1 cellular context compared by ENCODE assay signal in the genomic region with DNA sequence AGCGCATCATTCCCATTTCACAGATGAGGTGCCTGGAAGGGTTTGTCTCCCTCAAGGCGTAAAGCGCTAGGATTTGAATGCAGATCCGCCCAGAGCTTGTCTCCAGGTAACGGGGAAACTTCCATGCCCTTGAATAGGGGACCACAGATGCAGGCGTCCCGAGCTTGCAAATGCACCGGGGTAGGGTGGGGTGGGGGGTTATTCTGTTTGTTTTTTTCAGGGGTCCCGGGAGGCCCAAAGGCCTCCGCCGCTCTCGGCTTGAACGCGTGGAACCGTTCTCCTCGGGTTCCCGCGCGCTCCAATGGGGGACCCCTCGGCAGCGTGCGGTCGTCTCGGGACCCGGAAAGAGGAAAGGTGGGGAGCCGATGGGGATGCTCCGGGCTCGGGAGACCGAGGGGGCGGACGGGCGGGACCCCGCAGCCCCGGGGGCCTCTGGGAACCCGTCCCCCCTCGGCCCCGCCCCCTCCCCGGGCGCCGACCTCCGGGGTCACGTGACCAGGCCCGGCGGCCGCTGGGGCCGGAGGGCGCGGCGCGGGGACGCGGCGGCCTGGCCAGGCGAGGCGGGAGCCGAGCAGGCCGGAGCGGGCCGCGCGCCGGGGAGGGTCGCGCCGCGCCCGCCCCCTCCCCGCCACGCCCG.
TF ChIP-seq lines count a peak whose summit lies in the region.

A gene (plus strand): TSS at position 490 of the 637 bp plus-strand sequence. CDS start 216 bp downstream, outside the sequence.

TF ChIP-seq in K562, 482 proteins besides CTCF, POLR2A, EP300 and RAD21 (continued from another document and continues in another):
- peak; percentile 62; the same call in 1 of the 2 replicates for TF ChIP-seq MYC (IDR thresholded peaks at IDR 0.05; ENCODE audit: low read depth, low read length)
- TF ChIP-seq MYC (CRISPR knock-in tag; IDR thresholded peaks at IDR 0.05; ENCODE audit: borderline replicate concordance, low read depth): no peak
- TF ChIP-seq PHF8 (IDR thresholded peaks at IDR 0.05; ENCODE audit: borderline replicate concordance, low read length): peak; percentile 56; the same call in 1 of the 2 replicates
- peak; percentile 73; the same call in 1 of the 2 replicates for TF ChIP-seq RFX1 (IDR thresholded peaks at IDR 0.05)
- no peak for TF ChIP-seq POU5F1 (IDR thresholded peaks at IDR 0.05; ENCODE audit: borderline replicate concordance, low read depth, low read length, partially characterized antibody)
- TF ChIP-seq, protein P1, sequence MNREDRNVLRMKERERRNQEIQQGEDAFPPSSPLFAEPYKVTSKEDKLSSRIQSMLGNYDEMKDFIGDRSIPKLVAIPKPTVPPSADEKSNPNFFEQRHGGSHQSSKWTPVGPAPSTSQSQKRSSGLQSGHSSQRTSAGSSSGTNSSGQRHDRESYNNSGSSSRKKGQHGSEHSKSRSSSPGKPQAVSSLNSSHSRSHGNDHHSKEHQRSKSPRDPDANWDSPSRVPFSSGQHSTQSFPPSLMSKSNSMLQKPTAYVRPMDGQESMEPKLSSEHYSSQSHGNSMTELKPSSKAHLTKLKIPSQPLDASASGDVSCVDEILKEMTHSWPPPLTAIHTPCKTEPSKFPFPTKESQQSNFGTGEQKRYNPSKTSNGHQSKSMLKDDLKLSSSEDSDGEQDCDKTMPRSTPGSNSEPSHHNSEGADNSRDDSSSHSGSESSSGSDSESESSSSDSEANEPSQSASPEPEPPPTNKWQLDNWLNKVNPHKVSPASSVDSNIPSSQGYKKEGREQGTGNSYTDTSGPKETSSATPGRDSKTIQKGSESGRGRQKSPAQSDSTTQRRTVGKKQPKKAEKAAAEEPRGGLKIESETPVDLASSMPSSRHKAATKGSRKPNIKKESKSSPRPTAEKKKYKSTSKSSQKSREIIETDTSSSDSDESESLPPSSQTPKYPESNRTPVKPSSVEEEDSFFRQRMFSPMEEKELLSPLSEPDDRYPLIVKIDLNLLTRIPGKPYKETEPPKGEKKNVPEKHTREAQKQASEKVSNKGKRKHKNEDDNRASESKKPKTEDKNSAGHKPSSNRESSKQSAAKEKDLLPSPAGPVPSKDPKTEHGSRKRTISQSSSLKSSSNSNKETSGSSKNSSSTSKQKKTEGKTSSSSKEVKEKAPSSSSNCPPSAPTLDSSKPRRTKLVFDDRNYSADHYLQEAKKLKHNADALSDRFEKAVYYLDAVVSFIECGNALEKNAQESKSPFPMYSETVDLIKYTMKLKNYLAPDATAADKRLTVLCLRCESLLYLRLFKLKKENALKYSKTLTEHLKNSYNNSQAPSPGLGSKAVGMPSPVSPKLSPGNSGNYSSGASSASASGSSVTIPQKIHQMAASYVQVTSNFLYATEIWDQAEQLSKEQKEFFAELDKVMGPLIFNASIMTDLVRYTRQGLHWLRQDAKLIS (CRISPR knock-in tag; IDR thresholded peaks at IDR 0.05): no peak
- TF ChIP-seq POLR2G (IDR thresholded peaks at IDR 0.05; ENCODE audit: low read depth, low read length): peak; percentile 46
- TF ChIP-seq, protein P2, sequence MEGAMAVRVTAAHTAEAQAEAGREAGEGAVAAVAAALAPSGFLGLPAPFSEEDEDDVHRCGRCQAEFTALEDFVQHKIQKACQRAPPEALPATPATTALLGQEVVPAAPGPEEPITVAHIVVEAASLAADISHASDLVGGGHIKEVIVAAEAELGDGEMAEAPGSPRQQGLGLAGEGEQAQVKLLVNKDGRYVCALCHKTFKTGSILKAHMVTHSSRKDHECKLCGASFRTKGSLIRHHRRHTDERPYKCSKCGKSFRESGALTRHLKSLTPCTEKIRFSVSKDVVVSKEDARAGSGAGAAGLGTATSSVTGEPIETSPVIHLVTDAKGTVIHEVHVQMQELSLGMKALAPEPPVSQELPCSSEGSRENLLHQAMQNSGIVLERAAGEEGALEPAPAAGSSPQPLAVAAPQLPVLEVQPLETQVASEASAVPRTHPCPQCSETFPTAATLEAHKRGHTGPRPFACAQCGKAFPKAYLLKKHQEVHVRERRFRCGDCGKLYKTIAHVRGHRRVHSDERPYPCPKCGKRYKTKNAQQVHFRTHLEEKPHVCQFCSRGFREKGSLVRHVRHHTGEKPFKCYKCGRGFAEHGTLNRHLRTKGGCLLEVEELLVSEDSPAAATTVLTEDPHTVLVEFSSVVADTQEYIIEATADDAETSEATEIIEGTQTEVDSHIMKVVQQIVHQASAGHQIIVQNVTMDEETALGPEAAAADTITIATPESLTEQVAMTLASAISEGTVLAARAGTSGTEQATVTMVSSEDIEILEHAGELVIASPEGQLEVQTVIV (CRISPR knock-in tag; IDR thresholded peaks at IDR 0.05; ENCODE audit: borderline replicate concordance): no peak
- TF ChIP-seq, protein P3, sequence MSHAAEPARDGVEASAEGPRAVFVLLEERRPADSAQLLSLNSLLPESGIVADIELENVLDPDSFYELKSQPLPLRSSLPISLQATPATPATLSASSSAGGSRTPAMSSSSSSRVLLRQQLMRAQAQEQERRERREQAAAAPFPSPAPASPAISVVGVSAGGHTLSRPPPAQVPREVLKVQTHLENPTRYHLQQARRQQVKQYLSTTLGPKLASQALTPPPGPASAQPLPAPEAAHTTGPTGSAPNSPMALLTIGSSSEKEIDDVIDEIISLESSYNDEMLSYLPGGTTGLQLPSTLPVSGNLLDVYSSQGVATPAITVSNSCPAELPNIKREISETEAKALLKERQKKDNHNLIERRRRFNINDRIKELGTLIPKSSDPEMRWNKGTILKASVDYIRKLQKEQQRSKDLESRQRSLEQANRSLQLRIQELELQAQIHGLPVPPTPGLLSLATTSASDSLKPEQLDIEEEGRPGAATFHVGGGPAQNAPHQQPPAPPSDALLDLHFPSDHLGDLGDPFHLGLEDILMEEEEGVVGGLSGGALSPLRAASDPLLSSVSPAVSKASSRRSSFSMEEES (CRISPR knock-in tag; IDR thresholded peaks at IDR 0.05): peak; percentile 94
- TF ChIP-seq NR2C2 (CRISPR knock-in tag; IDR thresholded peaks at IDR 0.05): no peak
- peak; percentile 87 for TF ChIP-seq NR2C2 (tag; IDR thresholded peaks at IDR 0.05)
- no peak for TF ChIP-seq GATAD2B (IDR thresholded peaks at IDR 0.05; ENCODE audit: borderline replicate concordance)
- peak; percentile 50; the same call in 1 of the 2 replicates for TF ChIP-seq HDAC2 (IDR thresholded peaks at IDR 0.05)
- TF ChIP-seq, protein P4, sequence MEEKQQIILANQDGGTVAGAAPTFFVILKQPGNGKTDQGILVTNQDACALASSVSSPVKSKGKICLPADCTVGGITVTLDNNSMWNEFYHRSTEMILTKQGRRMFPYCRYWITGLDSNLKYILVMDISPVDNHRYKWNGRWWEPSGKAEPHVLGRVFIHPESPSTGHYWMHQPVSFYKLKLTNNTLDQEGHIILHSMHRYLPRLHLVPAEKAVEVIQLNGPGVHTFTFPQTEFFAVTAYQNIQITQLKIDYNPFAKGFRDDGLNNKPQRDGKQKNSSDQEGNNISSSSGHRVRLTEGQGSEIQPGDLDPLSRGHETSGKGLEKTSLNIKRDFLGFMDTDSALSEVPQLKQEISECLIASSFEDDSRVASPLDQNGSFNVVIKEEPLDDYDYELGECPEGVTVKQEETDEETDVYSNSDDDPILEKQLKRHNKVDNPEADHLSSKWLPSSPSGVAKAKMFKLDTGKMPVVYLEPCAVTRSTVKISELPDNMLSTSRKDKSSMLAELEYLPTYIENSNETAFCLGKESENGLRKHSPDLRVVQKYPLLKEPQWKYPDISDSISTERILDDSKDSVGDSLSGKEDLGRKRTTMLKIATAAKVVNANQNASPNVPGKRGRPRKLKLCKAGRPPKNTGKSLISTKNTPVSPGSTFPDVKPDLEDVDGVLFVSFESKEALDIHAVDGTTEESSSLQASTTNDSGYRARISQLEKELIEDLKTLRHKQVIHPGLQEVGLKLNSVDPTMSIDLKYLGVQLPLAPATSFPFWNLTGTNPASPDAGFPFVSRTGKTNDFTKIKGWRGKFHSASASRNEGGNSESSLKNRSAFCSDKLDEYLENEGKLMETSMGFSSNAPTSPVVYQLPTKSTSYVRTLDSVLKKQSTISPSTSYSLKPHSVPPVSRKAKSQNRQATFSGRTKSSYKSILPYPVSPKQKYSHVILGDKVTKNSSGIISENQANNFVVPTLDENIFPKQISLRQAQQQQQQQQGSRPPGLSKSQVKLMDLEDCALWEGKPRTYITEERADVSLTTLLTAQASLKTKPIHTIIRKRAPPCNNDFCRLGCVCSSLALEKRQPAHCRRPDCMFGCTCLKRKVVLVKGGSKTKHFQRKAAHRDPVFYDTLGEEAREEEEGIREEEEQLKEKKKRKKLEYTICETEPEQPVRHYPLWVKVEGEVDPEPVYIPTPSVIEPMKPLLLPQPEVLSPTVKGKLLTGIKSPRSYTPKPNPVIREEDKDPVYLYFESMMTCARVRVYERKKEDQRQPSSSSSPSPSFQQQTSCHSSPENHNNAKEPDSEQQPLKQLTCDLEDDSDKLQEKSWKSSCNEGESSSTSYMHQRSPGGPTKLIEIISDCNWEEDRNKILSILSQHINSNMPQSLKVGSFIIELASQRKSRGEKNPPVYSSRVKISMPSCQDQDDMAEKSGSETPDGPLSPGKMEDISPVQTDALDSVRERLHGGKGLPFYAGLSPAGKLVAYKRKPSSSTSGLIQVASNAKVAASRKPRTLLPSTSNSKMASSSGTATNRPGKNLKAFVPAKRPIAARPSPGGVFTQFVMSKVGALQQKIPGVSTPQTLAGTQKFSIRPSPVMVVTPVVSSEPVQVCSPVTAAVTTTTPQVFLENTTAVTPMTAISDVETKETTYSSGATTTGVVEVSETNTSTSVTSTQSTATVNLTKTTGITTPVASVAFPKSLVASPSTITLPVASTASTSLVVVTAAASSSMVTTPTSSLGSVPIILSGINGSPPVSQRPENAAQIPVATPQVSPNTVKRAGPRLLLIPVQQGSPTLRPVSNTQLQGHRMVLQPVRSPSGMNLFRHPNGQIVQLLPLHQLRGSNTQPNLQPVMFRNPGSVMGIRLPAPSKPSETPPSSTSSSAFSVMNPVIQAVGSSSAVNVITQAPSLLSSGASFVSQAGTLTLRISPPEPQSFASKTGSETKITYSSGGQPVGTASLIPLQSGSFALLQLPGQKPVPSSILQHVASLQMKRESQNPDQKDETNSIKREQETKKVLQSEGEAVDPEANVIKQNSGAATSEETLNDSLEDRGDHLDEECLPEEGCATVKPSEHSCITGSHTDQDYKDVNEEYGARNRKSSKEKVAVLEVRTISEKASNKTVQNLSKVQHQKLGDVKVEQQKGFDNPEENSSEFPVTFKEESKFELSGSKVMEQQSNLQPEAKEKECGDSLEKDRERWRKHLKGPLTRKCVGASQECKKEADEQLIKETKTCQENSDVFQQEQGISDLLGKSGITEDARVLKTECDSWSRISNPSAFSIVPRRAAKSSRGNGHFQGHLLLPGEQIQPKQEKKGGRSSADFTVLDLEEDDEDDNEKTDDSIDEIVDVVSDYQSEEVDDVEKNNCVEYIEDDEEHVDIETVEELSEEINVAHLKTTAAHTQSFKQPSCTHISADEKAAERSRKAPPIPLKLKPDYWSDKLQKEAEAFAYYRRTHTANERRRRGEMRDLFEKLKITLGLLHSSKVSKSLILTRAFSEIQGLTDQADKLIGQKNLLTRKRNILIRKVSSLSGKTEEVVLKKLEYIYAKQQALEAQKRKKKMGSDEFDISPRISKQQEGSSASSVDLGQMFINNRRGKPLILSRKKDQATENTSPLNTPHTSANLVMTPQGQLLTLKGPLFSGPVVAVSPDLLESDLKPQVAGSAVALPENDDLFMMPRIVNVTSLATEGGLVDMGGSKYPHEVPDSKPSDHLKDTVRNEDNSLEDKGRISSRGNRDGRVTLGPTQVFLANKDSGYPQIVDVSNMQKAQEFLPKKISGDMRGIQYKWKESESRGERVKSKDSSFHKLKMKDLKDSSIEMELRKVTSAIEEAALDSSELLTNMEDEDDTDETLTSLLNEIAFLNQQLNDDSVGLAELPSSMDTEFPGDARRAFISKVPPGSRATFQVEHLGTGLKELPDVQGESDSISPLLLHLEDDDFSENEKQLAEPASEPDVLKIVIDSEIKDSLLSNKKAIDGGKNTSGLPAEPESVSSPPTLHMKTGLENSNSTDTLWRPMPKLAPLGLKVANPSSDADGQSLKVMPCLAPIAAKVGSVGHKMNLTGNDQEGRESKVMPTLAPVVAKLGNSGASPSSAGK (IDR thresholded peaks at IDR 0.05): peak; percentile 38; the same call in 1 of the 2 replicates
- TF ChIP-seq ATF7 (IDR thresholded peaks at IDR 0.05): peak; percentile 19; the same call in 1 of the 2 replicates
- TF ChIP-seq, protein P5, sequence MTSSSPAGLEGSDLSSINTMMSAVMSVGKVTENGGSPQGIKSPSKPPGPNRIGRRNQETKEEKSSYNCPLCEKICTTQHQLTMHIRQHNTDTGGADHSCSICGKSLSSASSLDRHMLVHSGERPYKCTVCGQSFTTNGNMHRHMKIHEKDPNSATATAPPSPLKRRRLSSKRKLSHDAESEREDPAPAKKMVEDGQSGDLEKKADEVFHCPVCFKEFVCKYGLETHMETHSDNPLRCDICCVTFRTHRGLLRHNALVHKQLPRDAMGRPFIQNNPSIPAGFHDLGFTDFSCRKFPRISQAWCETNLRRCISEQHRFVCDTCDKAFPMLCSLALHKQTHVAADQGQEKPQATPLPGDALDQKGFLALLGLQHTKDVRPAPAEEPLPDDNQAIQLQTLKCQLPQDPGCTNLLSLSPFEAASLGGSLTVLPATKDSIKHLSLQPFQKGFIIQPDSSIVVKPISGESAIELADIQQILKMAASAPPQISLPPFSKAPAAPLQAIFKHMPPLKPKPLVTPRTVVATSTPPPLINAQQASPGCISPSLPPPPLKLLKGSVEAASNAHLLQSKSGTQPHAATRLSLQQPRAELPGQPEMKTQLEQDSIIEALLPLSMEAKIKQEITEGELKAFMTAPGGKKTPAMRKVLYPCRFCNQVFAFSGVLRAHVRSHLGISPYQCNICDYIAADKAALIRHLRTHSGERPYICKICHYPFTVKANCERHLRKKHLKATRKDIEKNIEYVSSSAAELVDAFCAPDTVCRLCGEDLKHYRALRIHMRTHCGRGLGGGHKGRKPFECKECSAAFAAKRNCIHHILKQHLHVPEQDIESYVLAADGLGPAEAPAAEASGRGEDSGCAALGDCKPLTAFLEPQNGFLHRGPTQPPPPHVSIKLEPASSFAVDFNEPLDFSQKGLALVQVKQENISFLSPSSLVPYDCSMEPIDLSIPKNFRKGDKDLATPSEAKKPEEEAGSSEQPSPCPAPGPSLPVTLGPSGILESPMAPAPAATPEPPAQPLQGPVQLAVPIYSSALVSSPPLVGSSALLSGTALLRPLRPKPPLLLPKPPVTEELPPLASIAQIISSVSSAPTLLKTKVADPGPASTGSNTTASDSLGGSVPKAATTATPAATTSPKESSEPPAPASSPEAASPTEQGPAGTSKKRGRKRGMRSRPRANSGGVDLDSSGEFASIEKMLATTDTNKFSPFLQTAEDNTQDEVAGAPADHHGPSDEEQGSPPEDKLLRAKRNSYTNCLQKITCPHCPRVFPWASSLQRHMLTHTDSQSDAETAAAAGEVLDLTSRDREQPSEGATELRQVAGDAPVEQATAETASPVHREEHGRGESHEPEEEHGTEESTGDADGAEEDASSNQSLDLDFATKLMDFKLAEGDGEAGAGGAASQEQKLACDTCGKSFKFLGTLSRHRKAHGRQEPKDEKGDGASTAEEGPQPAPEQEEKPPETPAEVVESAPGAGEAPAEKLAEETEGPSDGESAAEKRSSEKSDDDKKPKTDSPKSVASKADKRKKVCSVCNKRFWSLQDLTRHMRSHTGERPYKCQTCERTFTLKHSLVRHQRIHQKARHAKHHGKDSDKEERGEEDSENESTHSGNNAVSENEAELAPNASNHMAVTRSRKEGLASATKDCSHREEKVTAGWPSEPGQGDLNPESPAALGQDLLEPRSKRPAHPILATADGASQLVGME (CRISPR knock-in tag; IDR thresholded peaks at IDR 0.05): 0 out of 2 replicates have a peak, but pooled peaks have one; percentile 16
